ENCODE assay signal across 1 cellular context in genomic region chr16:23538919-23539278, GRCh38.
TF ChIP-seq lines count a peak whose summit lies in the region.

No MANE protein-coding gene starts in this region.

TF ChIP-seq in IMR-90, 13 proteins besides CTCF, POLR2A, EP300 and RAD21:
- TF ChIP-seq MAZ (IDR thresholded peaks at IDR 0.05; ENCODE audit: borderline replicate concordance, low read depth, low read length): no peak
